2 cellular contexts compared by ENCODE assay signal in the genomic region with DNA sequence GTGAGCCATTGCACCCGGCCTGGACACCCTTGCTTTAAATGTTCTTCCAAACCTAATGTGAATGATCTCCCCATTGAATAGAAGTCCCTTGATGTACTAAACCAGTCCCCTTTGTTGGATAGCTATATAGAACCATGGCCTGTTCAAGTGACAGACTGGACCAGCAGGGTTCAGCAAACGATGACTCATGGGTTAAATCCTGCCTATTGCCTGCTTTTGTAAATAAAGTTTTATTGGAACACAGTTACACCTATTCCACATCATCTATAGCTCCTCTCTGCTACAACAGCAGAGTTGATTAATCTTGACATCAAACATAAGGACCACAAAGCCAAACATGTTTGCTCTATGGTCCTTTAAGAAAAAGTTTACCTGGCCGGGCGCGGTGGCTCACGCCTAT.
TF ChIP-seq lines count a peak whose summit lies in the region.

No MANE protein-coding gene starts in this region.

TF ChIP-seq in A549, 52 proteins besides CTCF, POLR2A, EP300 and RAD21 (continued from another document):
- TF ChIP-seq FOSL2 (IDR thresholded peaks at IDR 0.05) (no peak), FOSL2 (CRISPR knock-in tag; IDR thresholded peaks at IDR 0.05) (peak; percentile 49; the same call in 1 of the 2 replicates)

TF ChIP-seq in GM12878, 131 proteins besides CTCF, POLR2A, EP300 and RAD21 (continued from another document):
- TF ChIP-seq, protein P1, sequence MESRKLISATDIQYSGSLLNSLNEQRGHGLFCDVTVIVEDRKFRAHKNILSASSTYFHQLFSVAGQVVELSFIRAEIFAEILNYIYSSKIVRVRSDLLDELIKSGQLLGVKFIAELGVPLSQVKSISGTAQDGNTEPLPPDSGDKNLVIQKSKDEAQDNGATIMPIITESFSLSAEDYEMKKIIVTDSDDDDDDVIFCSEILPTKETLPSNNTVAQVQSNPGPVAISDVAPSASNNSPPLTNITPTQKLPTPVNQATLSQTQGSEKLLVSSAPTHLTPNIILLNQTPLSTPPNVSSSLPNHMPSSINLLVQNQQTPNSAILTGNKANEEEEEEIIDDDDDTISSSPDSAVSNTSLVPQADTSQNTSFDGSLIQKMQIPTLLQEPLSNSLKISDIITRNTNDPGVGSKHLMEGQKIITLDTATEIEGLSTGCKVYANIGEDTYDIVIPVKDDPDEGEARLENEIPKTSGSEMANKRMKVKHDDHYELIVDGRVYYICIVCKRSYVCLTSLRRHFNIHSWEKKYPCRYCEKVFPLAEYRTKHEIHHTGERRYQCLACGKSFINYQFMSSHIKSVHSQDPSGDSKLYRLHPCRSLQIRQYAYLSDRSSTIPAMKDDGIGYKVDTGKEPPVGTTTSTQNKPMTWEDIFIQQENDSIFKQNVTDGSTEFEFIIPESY (IDR thresholded peaks at IDR 0.05) = no peak
- no peak for TF ChIP-seq CHD1 (IDR thresholded peaks at IDR 0.05; ENCODE audit: low read depth, low read length)
- TF ChIP-seq, protein P2, sequence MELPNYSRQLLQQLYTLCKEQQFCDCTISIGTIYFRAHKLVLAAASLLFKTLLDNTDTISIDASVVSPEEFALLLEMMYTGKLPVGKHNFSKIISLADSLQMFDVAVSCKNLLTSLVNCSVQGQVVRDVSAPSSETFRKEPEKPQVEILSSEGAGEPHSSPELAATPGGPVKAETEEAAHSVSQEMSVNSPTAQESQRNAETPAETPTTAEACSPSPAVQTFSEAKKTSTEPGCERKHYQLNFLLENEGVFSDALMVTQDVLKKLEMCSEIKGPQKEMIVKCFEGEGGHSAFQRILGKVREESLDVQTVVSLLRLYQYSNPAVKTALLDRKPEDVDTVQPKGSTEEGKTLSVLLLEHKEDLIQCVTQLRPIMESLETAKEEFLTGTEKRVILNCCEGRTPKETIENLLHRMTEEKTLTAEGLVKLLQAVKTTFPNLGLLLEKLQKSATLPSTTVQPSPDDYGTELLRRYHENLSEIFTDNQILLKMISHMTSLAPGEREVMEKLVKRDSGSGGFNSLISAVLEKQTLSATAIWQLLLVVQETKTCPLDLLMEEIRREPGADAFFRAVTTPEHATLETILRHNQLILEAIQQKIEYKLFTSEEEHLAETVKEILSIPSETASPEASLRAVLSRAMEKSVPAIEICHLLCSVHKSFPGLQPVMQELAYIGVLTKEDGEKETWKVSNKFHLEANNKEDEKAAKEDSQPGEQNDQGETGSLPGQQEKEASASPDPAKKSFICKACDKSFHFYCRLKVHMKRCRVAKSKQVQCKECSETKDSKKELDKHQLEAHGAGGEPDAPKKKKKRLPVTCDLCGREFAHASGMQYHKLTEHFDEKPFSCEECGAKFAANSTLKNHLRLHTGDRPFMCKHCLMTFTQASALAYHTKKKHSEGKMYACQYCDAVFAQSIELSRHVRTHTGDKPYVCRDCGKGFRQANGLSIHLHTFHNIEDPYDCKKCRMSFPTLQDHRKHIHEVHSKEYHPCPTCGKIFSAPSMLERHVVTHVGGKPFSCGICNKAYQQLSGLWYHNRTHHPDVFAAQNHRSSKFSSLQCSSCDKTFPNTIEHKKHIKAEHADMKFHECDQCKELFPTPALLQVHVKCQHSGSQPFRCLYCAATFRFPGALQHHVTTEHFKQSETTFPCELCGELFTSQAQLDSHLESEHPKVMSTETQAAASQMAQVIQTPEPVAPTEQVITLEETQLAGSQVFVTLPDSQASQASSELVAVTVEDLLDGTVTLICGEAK (IDR thresholded peaks at IDR 0.05; ENCODE audit: borderline replicate concordance) = peak; percentile 57
- no peak for TF ChIP-seq WRNIP1 (IDR thresholded peaks at IDR 0.05; ENCODE audit: borderline replicate concordance, low read depth, low read length)
- TF ChIP-seq MEF2A (IDR thresholded peaks at IDR 0.05; ENCODE audit: insufficient read depth, low read depth, low read length) = no peak
